ENCODE assay signal across 25 cellular contexts in genomic region chr2:10101491-10101890, GRCh38. TPM values are rescaled to one million over a fixed set of nuclear protein-coding genes. Genes with fewer than 3 reads are reported as not detected.
DNase-seq lines count a peak whose midpoint lies in the region; ATAC-seq, FAIRE-seq and TF ChIP-seq lines count a peak whose summit lies in the region.
"Had no signal": no experiment of that assay in that cellular context is flagged by ENCODE, and none has a peak within 500 bp of the region (broad histone marks: within the 10 kb centered on the region; RNA-seq: fewer than 3 reads in every experiment).

No MANE protein-coding gene starts in this region.

- no TSS peak for BruUV-seq in GM12878 (replicated peaks; lab: Mats Ljungman, UMichigan)

- TF ChIP-seq POLR2A in GM12878 (IDR thresholded peaks at IDR 0.05; ENCODE audit: low read depth, low read length): no peak

- peaks cover 2% of the 10 kb centered on the region; the same call in 1 of the 2 replicates for H3K4me1 ChIP-seq in GM12878 (ENCODE audit: control insufficient read depth, insufficient read depth, low read length)

- no peak overlapping the region for H3K4me2 ChIP-seq in GM12878 (ENCODE audit: control insufficient read depth, insufficient read depth)
- H3K4me2 ChIP-seq: BLaER1, SK-N-SH had no signal

- no peak for TF ChIP-seq EP300 in GM12878 (IDR thresholded peaks at IDR 0.05; ENCODE audit: borderline replicate concordance in 1 of 2, control insufficient read depth in 1 of 2, low read depth in 2 of 2, low read length in 2 of 2)

- no peak for FAIRE-seq in GM12878 (lab: Jason Lieb, UNC)
- FAIRE-seq: GM19239, H54 had no signal

- TF ChIP-seq RAD21 in GM12878 (IDR thresholded peaks at IDR 0.05; ENCODE audit: insufficient read depth, low read depth, low read length): no peak

- H3K36me3 Mint-ChIP-seq in stimulated activated memory B cell treated with anti-CD40 and anti-IgM and Interleukin-4, amounts not matched to agents 10 μg/mL and 1 μg/mL and 100 μg/mL, for 72 hours: peaks cover 6% of the 10 kb centered on the region

- peaks cover 16% of the 10 kb centered on the region for H3K4me1 Mint-ChIP-seq in stimulated activated memory B cell treated with anti-CD40 and anti-IgM and Interleukin-4, amounts not matched to agents 10 μg/mL and 1 μg/mL and 100 μg/mL, for 72 hours

- no peaks in the 10 kb centered on the region; the same call in 2 of the 3 replicates for H3K9me3 ChIP-seq in GM12878 (replicated peaks; ENCODE audit: control insufficient read depth, insufficient read depth, low read length)
- H3K9me3 ChIP-seq: SK-N-SH had no signal

- H3K9ac ChIP-seq in GM12878 (ENCODE audit: control insufficient read depth, insufficient read depth, low read length): no peak overlapping the region
- H3K9ac ChIP-seq: BLaER1, SK-N-SH had no signal

- H3K27ac Mint-ChIP-seq in stimulated activated memory B cell treated with anti-CD40 and anti-IgM and Interleukin-4, amounts not matched to agents 10 μg/mL and 1 μg/mL and 100 μg/mL, for 72 hours: no peak overlapping the region
- H3K27ac Mint-ChIP-seq: CD4-positive, alpha-beta T cell; HFFc6 had no signal

- WGBS in GM12878 (ENCODE audit: insufficient coverage, insufficient replicate concordance, low lambda C conversion rate, missing lambda C conversion rate): 61% methylated on average over 7 of the region's 7 CpGs

- CTCF ChIA-PET in GM12878 (lab: Yijun Ruan, JAX): interaction anchor here (0.8 to 31.8 kb wide), 9 partner anchors 10 to 334 kb away, joined by 3 to 983 read pairs (median 5); partner anchors contain the start of gene CYS1

- no peaks in the 10 kb centered on the region for H4K20me1 ChIP-seq in GM12878 (ENCODE audit: control insufficient read depth, insufficient read depth)
- H4K20me1 ChIP-seq: BLaER1 had no signal

- peak; percentile 21 for DNase-seq in SIG-M5 treated with dmso at 0.1 percent for 504 hours (lab: John Stamatoyannopoulos, UW; ENCODE audit: unreplicated experiment)
- DNase-seq in SIG-M5 (lab: John Stamatoyannopoulos, UW): no peak
- DNase-seq in GM12878 (ENCODE audit: low read depth, low spot score): no peak
- DNase-seq in stimulated activated CD4-positive, alpha-beta T cell treated with anti-CD3 and anti-CD28 coated beads, Interleukin-2, amount 100 ng/mL, for 48 hours: no peak
- DNase-seq: ACHN; CD4-positive, alpha-beta T cell; COR-L47; DMS79; HFFc6; Karpas-422; NCI-H1417; NCI-H187 treated with DMSO at 0.1 percent for 48 hours; NCI-H2107; NCI-H446 treated with DMSO at 0.1 percent for 48 hours; NCI-H526 treated with DMSO at 0.1 percent for 48 hours; SHP77; SK-N-SH had no signal

- TF ChIP-seq CTCF in GM12878 (IDR thresholded peaks at IDR 0.05 in 2 of 3, conservative IDR thresholded peaks at IDR 0.05 in 1 of 3; ENCODE audit: control insufficient read depth in 2 of 3, extremely low read depth in 1 of 3, insufficient read depth in 1 of 3, low read depth in 3 of 3, low read length in 3 of 3): no peak

- H3K4me3 Mint-ChIP-seq in stimulated activated memory B cell treated with anti-CD40 and anti-IgM and Interleukin-4, amounts not matched to agents 10 μg/mL and 1 μg/mL and 100 μg/mL, for 72 hours: no peak overlapping the region
- H3K4me3 Mint-ChIP-seq: CD4-positive, alpha-beta T cell; HFFc6 had no signal

- SMC1A ChIA-PET in GM12878 (lab: Charles Lee; ENCODE audit: uncharacterized antibody, unreplicated experiment): interaction anchor here (0.7 to 12.5 kb wide), 11 partner anchors 9 to 333 kb away, joined by 3 to 236 read pairs (median 3); no protein-coding TSS in a partner anchor

- H3K27ac ChIP-seq in GM12878 (ENCODE audit: control insufficient read depth, insufficient read depth): no peak overlapping the region
- H3K27ac ChIP-seq: 22Rv1, BLaER1 had no signal

- H3K27me3 Mint-ChIP-seq in stimulated activated memory B cell treated with anti-CD40 and anti-IgM and Interleukin-4, amounts not matched to agents 10 μg/mL and 1 μg/mL and 100 μg/mL, for 72 hours: peaks cover 19% of the 10 kb centered on the region

- intact Hi-C loops in GM12878 (cut with micrococcal nuclease; ENCODE audit: unreplicated experiment): no loop called here

- ATAC-seq in HG03175 (IDR thresholded peaks at IDR 0.05; ENCODE audit: unreplicated experiment) (peak; percentile 49), GM12878 (peak; percentile 67), GM21515 (IDR thresholded peaks at IDR 0.05; ENCODE audit: unreplicated experiment) (no peak), HG02840 (IDR thresholded peaks at IDR 0.05; ENCODE audit: low FRiP score, unreplicated experiment) (no peak)
- peak; percentile 56 for ATAC-seq in stimulated activated memory B cell treated with anti-CD40 and anti-IgM and Interleukin-4, amounts not matched to agents 10 μg/mL and 1 μg/mL and 100 μg/mL, for 72 hours

- no peak overlapping the region for H2AFZ ChIP-seq in GM12878 (ENCODE audit: control insufficient read depth, low read depth, low read length)

- H3K4me3 ChIP-seq in GM12878: no peak overlapping the region
- H3K4me3 ChIP-seq: BLaER1 had no signal

- RAD21 ChIA-PET in GM12878 (lab: Charles Lee; ENCODE audit: unreplicated experiment): interaction anchor here (0.7 to 1.9 kb wide), 8 partner anchors 11 to 116 kb away, joined by 3 to 13 read pairs (median 4); no protein-coding TSS in a partner anchor

- no peaks in the 10 kb centered on the region for H3K79me2 ChIP-seq in GM12878 (ENCODE audit: control insufficient read depth, insufficient read depth, low read length)

- in situ Hi-C loops in GM12878 (cut with MboI): no loop called here

- no peaks in the 10 kb centered on the region for H3K9me3 Mint-ChIP-seq in stimulated activated memory B cell treated with anti-CD40 and anti-IgM and Interleukin-4, amounts not matched to agents 10 μg/mL and 1 μg/mL and 100 μg/mL, for 72 hours
- H3K9me3 Mint-ChIP-seq: CD4-positive, alpha-beta T cell; HFFc6 had no signal

- no peaks in the 10 kb centered on the region for H3K36me3 ChIP-seq in GM12878 (ENCODE audit: control insufficient read depth in 2 of 2, insufficient read depth in 2 of 2, low read length in 1 of 2)
- H3K36me3 ChIP-seq: BLaER1 had no signal

- H3K27me3 ChIP-seq in GM12878 (replicated peaks in 1 of 2; ENCODE audit: control insufficient read depth in 2 of 2, insufficient read depth in 2 of 2, low read length in 1 of 2): no peaks in the 10 kb centered on the region
- H3K27me3 ChIP-seq: BLaER1 had no signal

- POLR2A ChIA-PET in GM12878 (lab: Charles Lee): interaction anchor here (0.6 to 2.2 kb wide), 5 partner anchors 13 to 1264 kb away, joined by 3 to 8 read pairs (median 4); no protein-coding TSS in a partner anchor

RNA-seq across cellular contexts. Expression of gene RRM2, which starts 21.0 kb away (rescaled TPM):
- total RNA-seq in GM12878 (2013; cell fraction: nucleolus; rRNA removed): 77.7 and 79.7 TPM in 2 replicates
- 146 and 155 TPM in 2 replicates for total RNA-seq in GM12878 (2014; rRNA removed)
- total RNA-seq in GM12878 (2014; rRNA removed; fragmentation: Illumina TruSeq; extraction: Trizol): 122 and 130 TPM in 2 replicates
- 231 and 270 TPM in 2 replicates for total RNA-seq in GM12878 (2021)
- 84.7 TPM for polyA plus RNA-seq in GM12878 (2011; ENCODE audit: low read depth)
- polyA plus RNA-seq in GM12878 (2011; rRNA removed): 107 and 115 TPM in 2 replicates
- 65.3 and 137 TPM in 2 replicates for polyA plus RNA-seq in GM12878 (2011; cell fraction: cytosol; rRNA removed)
- 94.8 and 222 TPM in 2 replicates for polyA plus RNA-seq in GM12878 (2011; cell fraction: nucleus; rRNA removed)
- 116 and 143 TPM in 2 replicates for polyA plus RNA-seq in GM12878 (2012)
- polyA plus RNA-seq in GM12878 (2014; fragmentation: Illumina TruSeq; extraction: Trizol): 163 and 186 TPM in 2 replicates
- 10 to 100 TPM; 54.4 to 64.5 TPM for polyA plus RNA-seq in GM12878 (2014; fragmentation: Nextera tagmentation; extraction: Ambion mirVana)
- 196 and 232 TPM in 2 replicates for polyA plus RNA-seq in GM12878 (2014; rRNA removed)
- polyA plus RNA-seq in GM12878 (2016; fragmentation: Nextera tagmentation; extraction: Ambion mirVana): 100 to 1,000 TPM; 768 to 771 TPM
- polyA minus RNA-seq in GM12878 (2011; rRNA and poly(A)+ RNA removed): 92.5 and 95.8 TPM in 2 replicates
- polyA minus RNA-seq in GM12878 (2011; cell fraction: cytosol; rRNA and poly(A)+ RNA removed): 91.1 and 93.3 TPM in 2 replicates
- polyA minus RNA-seq in GM12878 (2011; cell fraction: nucleus; rRNA and poly(A)+ RNA removed): 97.6 and 221 TPM in 2 replicates

RNA-seq across cellular contexts. Expression of gene CYS1, which starts 21.3 kb away (rescaled TPM):
- 2.1 and 2.7 TPM in 2 replicates for total RNA-seq in GM12878 (2013; cell fraction: nucleolus; rRNA removed)
- total RNA-seq in GM12878 (2014; rRNA removed) (5.8 and 7.5 TPM in 2 replicates), GM12878 (2014; rRNA removed; fragmentation: Illumina TruSeq; extraction: Trizol) (2.8 and 3.0 TPM in 2 replicates), GM12878 (2021) (5.8 and 6.4 TPM in 2 replicates)
- 1.5 TPM for polyA plus RNA-seq in GM12878 (2011; ENCODE audit: low read depth)
- polyA plus RNA-seq in GM12878 (2011; rRNA removed) (2.7 and 4.2 TPM in 2 replicates), GM12878 (2014; fragmentation: Illumina TruSeq; extraction: Trizol) (0.76 and 2.1 TPM in 2 replicates), GM12878 (2014; fragmentation: Nextera tagmentation; extraction: Ambion mirVana) (under 1 TPM; 0.35 to 0.90 TPM), GM12878 (2014; rRNA removed) (4.8 and 5.1 TPM in 2 replicates), GM12878 (2016; fragmentation: Nextera tagmentation; extraction: Ambion mirVana) (1 to 10 TPM in 1 of 2 experiments, under 1 TPM in 1; 0.96 to 1.3 TPM)
- 5.6 and 9.3 TPM in 2 replicates for polyA plus RNA-seq in GM12878 (2011; cell fraction: cytosol; rRNA removed)
- polyA plus RNA-seq in GM12878 (2011; cell fraction: nucleus; rRNA removed): 4.6 and 5.1 TPM in 2 replicates
- polyA plus RNA-seq in GM12878 (2012): 3.4 and 5.3 TPM in 2 replicates
- 1.5 and 6.0 TPM in 2 replicates for polyA minus RNA-seq in GM12878 (2011; rRNA and poly(A)+ RNA removed)
- polyA minus RNA-seq in GM12878 (2011; cell fraction: cytosol; rRNA and poly(A)+ RNA removed): 2.1 and 3.9 TPM in 2 replicates
- 1.5 and 2.4 TPM in 2 replicates for polyA minus RNA-seq in GM12878 (2011; cell fraction: nucleus; rRNA and poly(A)+ RNA removed)
- total RNA-seq: CD4-positive, alpha-beta T cell had no signal

RNA-seq across cellular contexts. Expression of gene KLF11, which starts 58.1 kb away (rescaled TPM):
- total RNA-seq in GM12878 (2013; cell fraction: nucleolus; rRNA removed): 0.83 and 0.94 TPM in 2 replicates
- 0.23 and 0.27 TPM in 2 replicates for total RNA-seq in GM12878 (2014; rRNA removed)
- 0.13 and 0.18 TPM in 2 replicates for total RNA-seq in GM12878 (2014; rRNA removed; fragmentation: Illumina TruSeq; extraction: Trizol)
- total RNA-seq in GM12878 (2021): 0.18 and 0.19 TPM in 2 replicates
- polyA plus RNA-seq in GM12878 (2011; ENCODE audit: low read depth): 0.67 TPM
- polyA plus RNA-seq in GM12878 (2011; rRNA removed): 0.53 and 0.54 TPM in 2 replicates
- polyA plus RNA-seq in GM12878 (2011; cell fraction: cytosol; rRNA removed): 0.40 and 0.74 TPM in 2 replicates
- polyA plus RNA-seq in GM12878 (2011; cell fraction: nucleus; rRNA removed): 0.18 and 0.27 TPM in 2 replicates
- 0.76 and 1.3 TPM in 2 replicates for polyA plus RNA-seq in GM12878 (2012)
- 0.21 and 0.22 TPM in 2 replicates for polyA plus RNA-seq in GM12878 (2014; fragmentation: Illumina TruSeq; extraction: Trizol)
- polyA plus RNA-seq in GM12878 (2014; fragmentation: Nextera tagmentation; extraction: Ambion mirVana): under 1 TPM; 0.03 to 0.11 TPM
- 0.13 and 0.14 TPM in 2 replicates for polyA plus RNA-seq in GM12878 (2014; rRNA removed)
- under 1 TPM in 1 of 2 experiments, not detected in 1; 0.04 TPM for polyA plus RNA-seq in GM12878 (2016; fragmentation: Nextera tagmentation; extraction: Ambion mirVana)
- 0.46 and 1.4 TPM in 2 replicates for polyA minus RNA-seq in GM12878 (2011; rRNA and poly(A)+ RNA removed)
- 0.53 and 0.83 TPM in 2 replicates for polyA minus RNA-seq in GM12878 (2011; cell fraction: cytosol; rRNA and poly(A)+ RNA removed)
- polyA minus RNA-seq in GM12878 (2011; cell fraction: nucleus; rRNA and poly(A)+ RNA removed): 0.12 and 0.48 TPM in 2 replicates

Comparison
In these comparisons a context has a peak if more than half of its experiments do, and no peak if none do; other contexts are left out.
1. ATAC-seq: peak in HG03175 (single experiment), GM12878 (single experiment) and stimulated activated memory B cell treated with anti-CD40 and anti-IgM and Interleukin-4, amounts not matched to agents 10 μg/mL and 1 μg/mL and 100 μg/mL, for 72 hours (single experiment); none in GM21515 (single experiment) and HG02840 (single experiment).